1 cellular context compared by ENCODE assay signal in the genomic region with DNA sequence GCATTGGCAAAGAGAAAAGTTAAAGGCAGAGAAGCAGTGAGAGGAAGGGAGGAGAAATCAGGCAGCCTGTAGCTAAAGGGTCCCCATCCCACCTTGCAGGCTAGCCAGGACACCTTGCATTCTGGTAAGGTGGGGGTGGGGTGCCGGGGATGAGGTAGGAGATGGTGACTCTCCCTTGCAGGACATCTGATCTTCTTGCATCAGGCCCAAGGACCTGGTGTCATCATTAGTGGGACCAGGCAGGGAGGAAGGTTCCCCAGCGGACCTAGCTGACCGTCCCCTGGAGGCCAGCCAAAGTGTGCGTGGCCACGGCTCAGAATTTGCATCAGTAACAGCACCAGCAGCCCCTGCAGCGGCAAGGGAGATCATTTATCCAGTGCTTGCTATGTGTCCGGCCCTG.
TF ChIP-seq lines count a peak whose summit lies in the region.

No MANE protein-coding gene starts in this region.

TF ChIP-seq in H1, 55 proteins besides CTCF, POLR2A, EP300 and RAD21:
- TF ChIP-seq POU5F1 (IDR thresholded peaks at IDR 0.05; ENCODE audit: low read depth, low read length) (no peak), GABPA (IDR thresholded peaks at IDR 0.05; ENCODE audit: borderline replicate concordance, insufficient read depth, low read length) (no peak), CHD2 (IDR thresholded peaks at IDR 0.05; ENCODE audit: low read length) (no peak), EZH2 (IDR thresholded peaks at IDR 0.05; ENCODE audit: low read depth, low read length, severe bottlenecking) (no peak), TBP (IDR thresholded peaks at IDR 0.05; ENCODE audit: low read depth, low read length) (no peak), MAFK (IDR thresholded peaks at IDR 0.05; ENCODE audit: low read depth, low read length) (no peak), NANOG (IDR thresholded peaks at IDR 0.05; ENCODE audit: insufficient read depth, low read depth, low read length, poor library complexity, severe bottlenecking) (no peak), CREB1 (IDR thresholded peaks at IDR 0.05) (no peak), TEAD4 (IDR thresholded peaks at IDR 0.05; ENCODE audit: low read depth, low read length) (no peak), SIX5 (IDR thresholded peaks at IDR 0.05; ENCODE audit: low read depth, low read length) (no peak), SIRT6 (IDR thresholded peaks at IDR 0.05; ENCODE audit: low read length) (no peak), SP4 (IDR thresholded peaks at IDR 0.05; ENCODE audit: low read length) (no peak), JUN (IDR thresholded peaks at IDR 0.05; ENCODE audit: low read depth, low read length) (no peak), CTBP2 (IDR thresholded peaks at IDR 0.05; ENCODE audit: borderline replicate concordance, insufficient read depth, insufficient read length, low read length) (no peak), ZNF274 (IDR thresholded peaks at IDR 0.05; ENCODE audit: borderline replicate concordance, extremely low read depth, low read length) (no peak)
TF ChIP-seq in H1: peak in this region for 0.
